39 cellular contexts compared by ENCODE assay signal in genomic region chr1:108193333-108193732, GRCh38. TPM values are rescaled to one million over a fixed set of nuclear protein-coding genes. Genes with fewer than 3 reads are reported as not detected.
"Had no signal": no experiment of that assay in that cellular context is flagged by ENCODE, and none has a peak within 500 bp of the region (broad histone marks: within the 10 kb centered on the region; RNA-seq: fewer than 3 reads in every experiment).

No MANE protein-coding gene starts in this region.

- H3K27ac ChIP-seq: ascending aorta, cardiac muscle cell, VCaP had no signal

- DNase-seq: activated B cell treated with CpG ODN at 0.5 μM for 24 hours; activated CD4-positive, alpha-beta memory T cell treated with anti-CD3 and anti-CD28 coated beads for 36 hours; activated CD4-positive, alpha-beta T cell treated with anti-CD3 and anti-CD28 coated beads for 4 hours; activated CD4-positive, alpha-beta T cell treated with anti-CD3 and anti-CD28 coated beads, Interleukin-2, amount 10 ng/mL, durations not matched to agents 24 days and 14 days; activated CD4-positive, alpha-beta T cell treated with anti-CD3 and anti-CD28 coated beads, Interleukin-2, amount 50 U/mL, for 1 hour; activated CD4-positive, alpha-beta T cell treated with anti-CD3 and anti-CD28 coated beads, Interleukin-2, amount 50 U/mL, for 4 hours; activated CD4-positive, CD25-positive, alpha-beta regulatory T cell treated with anti-CD3 and anti-CD28 coated beads, Interleukin-2, amount 50 U/mL, for 72 hours; activated CD8-positive, alpha-beta memory T cell treated with anti-CD3 and anti-CD28 coated beads, Interleukin-2, amount 50 U/mL, for 4 hours; activated CD8-positive, alpha-beta T cell treated with anti-CD3 and anti-CD28 coated beads for 36 hours; activated effector memory CD4-positive, alpha-beta T cell treated with anti-CD3 and anti-CD28 coated beads, Interleukin-2, amount 50 U/mL, for 16 hours; activated gamma-delta T cell treated with Interleukin-2 at 50 U/mL for 16 hours; activated naive CD4-positive, alpha-beta T cell; activated naive CD4-positive, alpha-beta T cell treated with anti-CD3 and anti-CD28 coated beads, Interleukin-2, amount 10 ng/mL, durations not matched to agents 7 days and 5 days; activated naive CD8-positive, alpha-beta T cell treated with anti-CD3 and anti-CD28 coated beads, Interleukin-2, amount 10 ng/mL, durations not matched to agents 7 days and 5 days; activated naive CD8-positive, alpha-beta T cell treated with anti-CD3 and anti-CD28 coated beads, Interleukin-2, amount 50 U/mL, for 24 hours; activated T-cell treated with anti-CD3 and anti-CD28 coated beads for 4 hours; activated T-cell treated with anti-CD3 and anti-CD28 coated beads, Interleukin-2, amount 50 U/mL, for 1 hour; activated T-cell treated with anti-CD3 and anti-CD28 coated beads, Interleukin-2, amount 50 U/mL, for 4 hours; activated T-cell treated with anti-CD3 and anti-CD28 coated beads, Interleukin-2, amount 50 U/mL, for 72 hours; amygdala; anterior cingulate cortex; caudate nucleus; cerebellar nuclear complex; T-helper 1 cell; T-helper 2 cell; T-helper 9 cell had no signal

- H3K4me3 ChIP-seq: ascending aorta, cardiac muscle cell had no signal

- H3K9me3 ChIP-seq: ascending aorta had no signal

- H3K27me3 Mint-ChIP-seq: activated B cell treated with CpG ODN at 0.5 μM for 24 hours; activated CD4-positive, alpha-beta memory T cell treated with anti-CD3 and anti-CD28 coated beads for 36 hours; activated CD4-positive, alpha-beta T cell treated with anti-CD3 and anti-CD28 coated beads, Interleukin-2, amount 10 ng/mL, durations not matched to agents 24 days and 14 days; activated CD8-positive, alpha-beta T cell treated with anti-CD3 and anti-CD28 coated beads for 36 hours; activated naive CD4-positive, alpha-beta T cell treated with anti-CD3 and anti-CD28 coated beads, Interleukin-2, amount 10 ng/mL, durations not matched to agents 7 days and 5 days; activated naive CD4-positive, alpha-beta T cell treated with anti-CD3 and anti-CD28 coated beads, Interleukin-2, amount 50 U/mL, for 24 hours; activated naive CD8-positive, alpha-beta T cell; activated naive CD8-positive, alpha-beta T cell treated with anti-CD3 and anti-CD28 coated beads, Interleukin-2, amount 10 ng/mL, durations not matched to agents 7 days and 5 days; activated naive CD8-positive, alpha-beta T cell treated with anti-CD3 and anti-CD28 coated beads, Interleukin-2, amount 50 U/mL, for 24 hours; activated T-helper 17 cell treated with anti-CD3 and anti-CD28 coated beads, Interleukin-2, amount 50 U/mL, for 72 hours; brain; central memory CD8-positive, alpha-beta T cell had no signal

- H3K27ac Mint-ChIP-seq: activated B cell treated with CpG ODN at 0.5 μM for 24 hours; activated CD4-positive, alpha-beta memory T cell treated with anti-CD3 and anti-CD28 coated beads for 36 hours; activated CD4-positive, alpha-beta T cell treated with anti-CD3 and anti-CD28 coated beads, Interleukin-2, amount 10 ng/mL, durations not matched to agents 24 days and 14 days; activated CD8-positive, alpha-beta T cell treated with anti-CD3 and anti-CD28 coated beads for 36 hours; activated naive CD4-positive, alpha-beta T cell treated with anti-CD3 and anti-CD28 coated beads, Interleukin-2, amount 10 ng/mL, durations not matched to agents 7 days and 5 days; activated naive CD4-positive, alpha-beta T cell treated with anti-CD3 and anti-CD28 coated beads, Interleukin-2, amount 50 U/mL, for 24 hours; activated naive CD8-positive, alpha-beta T cell; activated naive CD8-positive, alpha-beta T cell treated with anti-CD3 and anti-CD28 coated beads, Interleukin-2, amount 10 ng/mL, durations not matched to agents 7 days and 5 days; activated naive CD8-positive, alpha-beta T cell treated with anti-CD3 and anti-CD28 coated beads, Interleukin-2, amount 50 U/mL, for 24 hours; activated T-cell treated with anti-CD3 and anti-CD28 coated beads, Interleukin-2, amount 50 U/mL, for 72 hours; activated T-helper 1 cell treated with anti-CD3 and anti-CD28 coated beads, Interleukin-12 subunit alpha, Interleukin-12 subunit beta, Interleukin-2, Interleukin-4 antibody, amounts not matched to agents 30 ng/mL and 10 ng/mL and 1 ng/mL, durations not matched to agents 14 hours and 24 hours and 36 hours; activated T-helper 17 cell treated with anti-CD3 and anti-CD28 coated beads, Interleukin-2, amount 50 U/mL, for 72 hours; brain; T-helper 1 cell treated with Interleukin-12 subunit alpha and Interleukin-12 subunit beta and Interleukin-4 antibody, amounts not matched to agents 30 μg/mL and 1 μg/mL, for 36 hours; T-helper 2 cell treated with Interferon-gamma antibody and Interleukin-4, amounts not matched to agents 5 μg/mL and 100 μg/mL, for 36 hours had no signal

- H3K27me3 ChIP-seq: ascending aorta, cardiac muscle cell had no signal

- H3K4me1 ChIP-seq: ascending aorta had no signal

- H3K4me3 Mint-ChIP-seq: activated B cell treated with CpG ODN at 0.5 μM for 24 hours; activated CD4-positive, alpha-beta memory T cell treated with anti-CD3 and anti-CD28 coated beads for 36 hours; activated CD4-positive, alpha-beta T cell treated with anti-CD3 and anti-CD28 coated beads, Interleukin-2, amount 10 ng/mL, durations not matched to agents 24 days and 14 days; activated CD8-positive, alpha-beta T cell treated with anti-CD3 and anti-CD28 coated beads for 36 hours; activated naive CD4-positive, alpha-beta T cell treated with anti-CD3 and anti-CD28 coated beads, Interleukin-2, amount 10 ng/mL, durations not matched to agents 7 days and 5 days; activated naive CD4-positive, alpha-beta T cell treated with anti-CD3 and anti-CD28 coated beads, Interleukin-2, amount 50 U/mL, for 24 hours; activated naive CD8-positive, alpha-beta T cell; activated naive CD8-positive, alpha-beta T cell treated with anti-CD3 and anti-CD28 coated beads, Interleukin-2, amount 10 ng/mL, durations not matched to agents 7 days and 5 days; activated naive CD8-positive, alpha-beta T cell treated with anti-CD3 and anti-CD28 coated beads, Interleukin-2, amount 50 U/mL, for 24 hours; activated T-cell treated with anti-CD3 and anti-CD28 coated beads, Interleukin-2, amount 50 U/mL, for 4 hours; activated T-cell treated with anti-CD3 and anti-CD28 coated beads, Interleukin-2, amount 50 U/mL, for 72 hours; activated T-helper 1 cell treated with anti-CD3 and anti-CD28 coated beads, Interleukin-12 subunit alpha, Interleukin-12 subunit beta, Interleukin-2, Interleukin-4 antibody, amounts not matched to agents 30 ng/mL and 10 ng/mL and 1 ng/mL, durations not matched to agents 14 hours and 24 hours and 36 hours; activated T-helper 17 cell treated with anti-CD3 and anti-CD28 coated beads, Interleukin-2, amount 50 U/mL, for 72 hours; brain; central memory CD8-positive, alpha-beta T cell; T-helper 1 cell treated with Interleukin-12 subunit alpha and Interleukin-12 subunit beta and Interleukin-4 antibody, amounts not matched to agents 30 μg/mL and 1 μg/mL, for 36 hours; T-helper 2 cell treated with Interferon-gamma antibody and Interleukin-4, amounts not matched to agents 5 μg/mL and 100 μg/mL, for 36 hours had no signal

RNA-seq across cellular contexts. Expression of gene NBPF4, which starts 50.5 kb away (rescaled TPM):
- total RNA-seq: activated B cell treated with CpG ODN at 0.5 μM for 24 hours; activated CD4-positive, alpha-beta memory T cell treated with anti-CD3 and anti-CD28 coated beads for 36 hours; activated CD4-positive, alpha-beta T cell treated with anti-CD3 and anti-CD28 coated beads, Interleukin-2, amount 10 ng/mL, durations not matched to agents 24 days and 14 days; activated CD8-positive, alpha-beta T cell treated with anti-CD3 and anti-CD28 coated beads for 36 hours; activated T-helper 17 cell treated with anti-CD3 and anti-CD28 coated beads, Interleukin-2, amount 50 U/mL, for 72 hours; ascending aorta; bronchial epithelial cell; cardiac muscle cell; chondrocyte had no signal
